Comparison of ENCODE assay signal across 8 cellular contexts in the genomic region with DNA sequence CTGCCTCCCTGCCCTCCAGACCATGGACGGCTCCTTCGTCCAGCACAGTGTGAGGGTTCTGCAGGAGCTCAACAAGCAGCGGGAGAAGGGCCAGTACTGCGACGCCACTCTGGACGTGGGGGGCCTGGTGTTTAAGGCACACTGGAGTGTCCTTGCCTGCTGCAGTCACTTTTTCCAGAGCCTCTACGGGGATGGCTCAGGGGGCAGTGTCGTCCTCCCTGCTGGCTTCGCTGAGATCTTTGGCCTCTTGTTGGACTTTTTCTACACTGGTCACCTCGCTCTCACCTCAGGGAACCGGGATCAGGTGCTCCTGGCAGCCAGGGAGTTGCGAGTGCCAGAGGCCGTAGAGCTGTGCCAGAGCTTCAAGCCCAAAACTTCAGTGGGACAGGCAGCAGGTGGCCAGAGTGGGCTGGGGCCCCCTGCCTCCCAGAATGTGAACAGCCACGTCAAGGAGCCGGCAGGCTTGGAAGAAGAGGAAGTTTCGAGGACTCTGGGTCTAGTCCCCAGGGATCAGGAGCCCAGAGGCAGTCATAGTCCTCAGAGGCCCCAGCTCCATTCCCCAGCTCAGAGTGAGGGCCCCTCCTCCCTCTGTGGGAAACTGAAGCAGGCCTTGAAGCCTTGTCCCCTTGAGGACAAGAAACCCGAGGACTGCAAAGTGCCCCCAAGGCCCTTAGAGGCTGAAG. TPM values are rescaled to one million over a fixed set of nuclear protein-coding genes. Genes with fewer than 3 reads are reported as not detected.
A peak's percentile ranks its signal among the peaks of the same experiment; 100 is the strongest.
DNase-seq lines count a peak whose midpoint lies in the region; ATAC-seq, FAIRE-seq and TF ChIP-seq lines count a peak whose summit lies in the region.

No MANE protein-coding gene starts in this region.

- H3K27ac Mint-ChIP-seq in activated naive CD8-positive, alpha-beta T cell treated with anti-CD3 and anti-CD28 coated beads, Interleukin-2, amount 50 U/mL, for 24 hours = peak overlapping the region; percentile 94

- no peaks in the 10 kb centered on the region for H3K9me3 Mint-ChIP-seq in activated naive CD8-positive, alpha-beta T cell treated with anti-CD3 and anti-CD28 coated beads, Interleukin-2, amount 50 U/mL, for 24 hours

- TF ChIP-seq EP300 in A549 (IDR thresholded peaks at IDR 0.05) = no peak

- peaks cover 25% of the 10 kb centered on the region for H3K4me1 ChIP-seq in A549
- H3K4me1 ChIP-seq in HEK293 (ENCODE audit: control insufficient read depth, insufficient read depth, low read length) = peaks cover 9% of the 10 kb centered on the region
- H3K4me1 ChIP-seq in iPS-18a (ENCODE audit: control insufficient read depth, low read depth, low read length) = peaks cover 5% of the 10 kb centered on the region
- peaks cover 25% of the 10 kb centered on the region for H3K4me1 ChIP-seq in stomach smooth muscle (ENCODE audit: control insufficient read depth, insufficient read depth, low read length)

- peak overlapping the region; percentile 46 for H3K9ac ChIP-seq in iPS-18a (ENCODE audit: low read length)
- H3K9ac ChIP-seq in stomach smooth muscle (ENCODE audit: low read length in 2 of 2) = peak overlapping the region; percentile 83 to 92

- H3K4me2 ChIP-seq in A549 = peak overlapping the region; percentile 92

- no peak for TF ChIP-seq POLR2A in A549 (IDR thresholded peaks at IDR 0.05; ENCODE audit: low read length)

- H3K9me3 ChIP-seq in A549 (no peaks in the 10 kb centered on the region), HEK293 (ENCODE audit: control insufficient read depth, insufficient read depth, low read depth, low read length) (no peaks in the 10 kb centered on the region), iPS-18a (ENCODE audit: control insufficient read depth, low read depth, low read length) (no peaks in the 10 kb centered on the region), stomach smooth muscle (ENCODE audit: control insufficient read depth in 2 of 2, low read length in 2 of 2) (no peaks in the 10 kb centered on the region)

- POLR2A ChIA-PET in A549 (lab: Yijun Ruan, JAX) (interaction anchor here (1.2 to 1.6 kb wide), 2 partner anchors 9 to 20 kb away, joined by 3 to 5 read pairs; no protein-coding TSS in a partner anchor), HEK293 (lab: Yijun Ruan, JAX) (interaction anchor here (0.7 to 2.7 kb wide), 9 partner anchors 8 to 287 kb away, joined by 3 to 25 read pairs (median 10); partner anchors contain the start of genes KLHL21, NOL9, PHF13 and TAS1R1)

- TF ChIP-seq CTCF in A549 (IDR thresholded peaks at IDR 0.05) (no peak), HEK293 (tag by site-specific recombination; IDR thresholded peaks at IDR 0.05) (no peak; the same call in 1 of the 2 replicates)

- no peak for DNase-seq in A549 (ENCODE audit: low read depth in 1 of 2, low spot score in 1 of 2)
- DNase-seq in activated naive CD8-positive, alpha-beta T cell treated with anti-CD3 and anti-CD28 coated beads, Interleukin-2, amount 50 U/mL, for 24 hours = no peak
- DNase-seq in head of caudate nucleus = no peak
- no peak for DNase-seq in NCI-H2107 (lab: John Stamatoyannopoulos, UW)
- no peak for DNase-seq in epidermal melanocyte (ENCODE audit: insufficient read length, low spot score)

- H3K27me3 ChIP-seq in iPS-18a (ENCODE audit: control insufficient read depth, insufficient read depth, low read length) (no peaks in the 10 kb centered on the region), stomach smooth muscle (ENCODE audit: control insufficient read depth in 1 of 2, insufficient read depth in 2 of 2, low read length in 2 of 2) (no peaks in the 10 kb centered on the region)

- 35% methylated on average over 13 of the region's 17 CpGs for WGBS in A549 (ENCODE audit: missing lambda C conversion rate)

- intact Hi-C loops in head of caudate nucleus (cut with DNase I) = no loop called here

- CTCF ChIA-PET in A549 (lab: Yijun Ruan, JAX) = interaction anchor here (0.9 to 3.9 kb wide), 2 partner anchors 27 to 121 kb away, joined by 5 to 16 read pairs; partner anchors contain the start of genes DNAJC11, NOL9 and TAS1R1
- CTCF ChIA-PET in HEK293 (lab: Yijun Ruan, JAX) = interaction anchor here (0.5 to 1.7 kb wide), 9 partner anchors 10 to 264 kb away, joined by 3 to 7 read pairs (median 5); no protein-coding TSS in a partner anchor

- H3K4me1 Mint-ChIP-seq in activated naive CD8-positive, alpha-beta T cell treated with anti-CD3 and anti-CD28 coated beads, Interleukin-2, amount 50 U/mL, for 24 hours = peaks cover 31% of the 10 kb centered on the region

- H3K27ac ChIP-seq in A549 = peak overlapping the region; percentile 80 to 93; a peak in 5 of 6 replicates
- no peak overlapping the region; the same call in 1 of the 2 replicates for H3K27ac ChIP-seq in HEK293 (ENCODE audit: extremely low read depth, low read depth, low read length)
- H3K27ac ChIP-seq in iPS-18a (ENCODE audit: low read length) = no peak overlapping the region
- peak overlapping the region; percentile 94 for H3K27ac ChIP-seq in stomach smooth muscle (ENCODE audit: low read length)

- H3K36me3 ChIP-seq in HEK293 (ENCODE audit: control insufficient read depth in 2 of 2, insufficient read depth in 1 of 2, low read length in 2 of 2) (peaks cover 0 to 33% of the 10 kb centered on the region in 2 experiments; a peak in 1 of 3 replicates), iPS-18a (ENCODE audit: control insufficient read depth, low read depth, low read length) (no peaks in the 10 kb centered on the region), stomach smooth muscle (ENCODE audit: control insufficient read depth in 2 of 2, insufficient read depth in 2 of 2, low read length in 2 of 2) (peaks cover 4 to 6% of the 10 kb centered on the region in 2 donors)

- TF ChIP-seq RAD21 in A549 (conservative IDR thresholded peaks at IDR 0.05 in 1 of 2, IDR thresholded peaks at IDR 0.05 in 1 of 2) = no peak

- no peak for FAIRE-seq in A549 (lab: Jason Lieb, UNC)

- peak overlapping the region; percentile 88 for H3K4me3 ChIP-seq in A549
- H3K4me3 ChIP-seq in HEK293 (ENCODE audit: low read depth, low read length) = peak overlapping the region; percentile 96
- H3K4me3 ChIP-seq in iPS-18a (ENCODE audit: low read length) = peak overlapping the region; percentile 75
- peak overlapping the region; percentile 78 to 84 for H3K4me3 ChIP-seq in stomach smooth muscle (ENCODE audit: low read length in 2 of 2)

- peaks cover 6% of the 10 kb centered on the region for H3K36me3 Mint-ChIP-seq in activated naive CD8-positive, alpha-beta T cell treated with anti-CD3 and anti-CD28 coated beads, Interleukin-2, amount 50 U/mL, for 24 hours (ENCODE audit: low read depth)

- ATAC-seq in A549 = peak in 1 of 2 experiments; percentile 7; a peak in 3 of 6 replicates
- ATAC-seq in activated naive CD8-positive, alpha-beta T cell treated with anti-CD3 and anti-CD28 coated beads, Interleukin-2, amount 50 U/mL, for 24 hours = no peak

- H3K27me3 Mint-ChIP-seq in activated naive CD8-positive, alpha-beta T cell treated with anti-CD3 and anti-CD28 coated beads, Interleukin-2, amount 50 U/mL, for 24 hours = no peaks in the 10 kb centered on the region

- H3K4me3 Mint-ChIP-seq in activated naive CD8-positive, alpha-beta T cell treated with anti-CD3 and anti-CD28 coated beads, Interleukin-2, amount 50 U/mL, for 24 hours = peak overlapping the region; percentile 89

TF ChIP-seq in A549, 52 proteins besides CTCF, POLR2A, EP300 and RAD21 (continues in another document):
- TF ChIP-seq E2F6 (IDR thresholded peaks at IDR 0.05; ENCODE audit: borderline replicate concordance, low read depth) = no peak

TF ChIP-seq in HEK293, 187 proteins besides CTCF, POLR2A, EP300 and RAD21 (continues in another document):
- TF ChIP-seq ZIC2 (tag by site-specific recombination; IDR thresholded peaks at IDR 0.05) (peak; percentile 77), GLIS1 (tag by site-specific recombination; IDR thresholded peaks at IDR 0.05) (peak; percentile 35), SCRT2 (tag by site-specific recombination; IDR thresholded peaks at IDR 0.05) (peak; percentile 86), ZNF341 (tag by site-specific recombination; IDR thresholded peaks at IDR 0.05; ENCODE audit: low read depth) (peak; percentile 14; the same call in 1 of the 2 replicates)

RNA-seq across cellular contexts. Expression of gene ZBTB48, which starts 0.9 kb away (rescaled TPM):
- polyA plus RNA-seq in A549 (2011; rRNA removed) = 5.8 and 8.0 TPM in 2 replicates
- polyA plus RNA-seq in A549 (2012; cell fraction: cytosol; rRNA removed) = 17.6 and 18.9 TPM in 2 replicates
- polyA plus RNA-seq in A549 (2012; cell fraction: nucleus; rRNA removed) = 40.3 and 64.8 TPM in 2 replicates
- 11.3 to 13.4 TPM (median 13.1 TPM) in 3 replicates for polyA plus RNA-seq in A549 (2017; fragmentation: RNase III; extraction: RNeasy Plus Mini Kit Qiagen cat#74134 plus additional on column Dnase treatment)
- 14.7 and 21.1 TPM in 2 replicates for polyA minus RNA-seq in A549 (2011; rRNA and poly(A)+ RNA removed)

RNA-seq across cellular contexts. Expression of gene KLHL21, which starts 21.9 kb away (rescaled TPM):
- polyA plus RNA-seq in A549 (2011; rRNA removed) = 3.3 and 3.5 TPM in 2 replicates
- polyA plus RNA-seq in A549 (2012; cell fraction: cytosol; rRNA removed) = 9.3 and 12.1 TPM in 2 replicates
- 24.8 and 37.6 TPM in 2 replicates for polyA plus RNA-seq in A549 (2012; cell fraction: nucleus; rRNA removed)
- 9.2 to 10.5 TPM (median 10.2 TPM) in 3 replicates for polyA plus RNA-seq in A549 (2017; fragmentation: RNase III; extraction: RNeasy Plus Mini Kit Qiagen cat#74134 plus additional on column Dnase treatment)
- 4.0 and 5.0 TPM in 2 replicates for polyA minus RNA-seq in A549 (2011; rRNA and poly(A)+ RNA removed)

RNA-seq across cellular contexts. Expression of gene TAS1R1, which starts 25.6 kb away (rescaled TPM):
- polyA plus RNA-seq in A549 (2011; rRNA removed) = not detected in 2 replicates
- 0.03 TPM in 1 of 2 replicates, not detected in the other for polyA plus RNA-seq in A549 (2012; cell fraction: cytosol; rRNA removed)
- polyA plus RNA-seq in A549 (2012; cell fraction: nucleus; rRNA removed) = 0.02 and 0.07 TPM in 2 replicates
- 0.04 TPM in 1 of 3 replicates, not detected in the others for polyA plus RNA-seq in A549 (2017; fragmentation: RNase III; extraction: RNeasy Plus Mini Kit Qiagen cat#74134 plus additional on column Dnase treatment)
- not detected in 2 replicates for polyA minus RNA-seq in A549 (2011; rRNA and poly(A)+ RNA removed)

RNA-seq across cellular contexts. Expression of gene NOL9, which starts 26.4 kb away (rescaled TPM):
- polyA plus RNA-seq in A549 (2011; rRNA removed) = 19.0 and 19.3 TPM in 2 replicates
- polyA plus RNA-seq in A549 (2012; cell fraction: cytosol; rRNA removed) = 5.8 and 7.0 TPM in 2 replicates
- 8.7 and 13.5 TPM in 2 replicates for polyA plus RNA-seq in A549 (2012; cell fraction: nucleus; rRNA removed)
- 4.4 to 6.4 TPM (median 4.8 TPM) in 3 replicates for polyA plus RNA-seq in A549 (2017; fragmentation: RNase III; extraction: RNeasy Plus Mini Kit Qiagen cat#74134 plus additional on column Dnase treatment)
- polyA minus RNA-seq in A549 (2011; rRNA and poly(A)+ RNA removed) = 22.4 and 25.7 TPM in 2 replicates

RNA-seq across cellular contexts. Expression of gene PHF13, which starts 32.8 kb away (rescaled TPM):
- polyA plus RNA-seq in A549 (2011; rRNA removed) = 4.3 TPM in 2 replicates
- polyA plus RNA-seq in A549 (2012; cell fraction: cytosol; rRNA removed) = 3.1 and 3.7 TPM in 2 replicates
- polyA plus RNA-seq in A549 (2012; cell fraction: nucleus; rRNA removed) = 4.6 and 5.5 TPM in 2 replicates
- polyA plus RNA-seq in A549 (2017; fragmentation: RNase III; extraction: RNeasy Plus Mini Kit Qiagen cat#74134 plus additional on column Dnase treatment) = 8.9 to 10.5 TPM (median 10.4 TPM) in 3 replicates
- 3.9 and 4.2 TPM in 2 replicates for polyA minus RNA-seq in A549 (2011; rRNA and poly(A)+ RNA removed)

Comparison
In these comparisons a context has a peak if more than half of its experiments do, and no peak if none do; other contexts are left out.
1. H3K27ac ChIP-seq: peak in A549 (2 of 2) and stomach smooth muscle (single experiment); none in HEK293 (single experiment) and iPS-18a (single experiment).
2. Peak in every context shown above with its lines, with median percentiles within 50 percentile points of each other: H3K4me3 ChIP-seq.